Comparison of ENCODE assay signal across 32 cellular contexts in genomic region chr4:103329642-103330041, GRCh38.
"Had no signal": no experiment of that assay in that cellular context is flagged by ENCODE, and none has a peak within 500 bp of the region (broad histone marks: within the 10 kb centered on the region; RNA-seq: fewer than 3 reads in every experiment).

No MANE protein-coding gene starts in this region.

- H3K9ac ChIP-seq: SK-N-SH had no signal

- H3K27ac ChIP-seq: Peyer's patch, SJSA1 had no signal

- H3K27me3 ChIP-seq: MG63, Peyer's patch, SJSA1 had no signal

- H3K36me3 ChIP-seq: MG63, Peyer's patch, SJSA1 had no signal

- DNase-seq: Kasumi-1, MG63, NCI-H1048, NCI-H1092 treated with DMSO at 0.1 percent for 48 hours, NCI-H1105 treated with DMSO at 0.1 percent for 48 hours, NCI-H1417, NCI-H1436, NCI-H146, NCI-H1694, NCI-H187, NCI-H1930, NCI-H2029 treated with DMSO at 0.1 percent for 48 hours, NCI-H2081 treated with DMSO at 0.1 percent for 48 hours, NCI-H2107, NCI-H2171, NCI-H226, NCI-H446 treated with DMSO at 0.1 percent for 48 hours, NCI-H510A, NCI-H524, NCI-H526, NCI-H69, NCI-H748 treated with DMSO at 0.1 percent for 48 hours, NCI-H82, OCI-M1, PC-3, Peyer's patch, Right ventricle myocardium superior, RPMI8226, SHP77 treated with DMSO at 0.1 percent for 48 hours, SK-N-SH, SW 1271 had no signal

- H3K9me3 ChIP-seq: MG63, Peyer's patch, SJSA1, SK-N-SH had no signal

- H3K4me1 ChIP-seq: Peyer's patch, SJSA1 had no signal

- ATAC-seq: PC-3 had no signal

- H3K4me2 ChIP-seq: SK-N-SH had no signal

- H3K4me3 ChIP-seq: MG63, Peyer's patch, SJSA1 had no signal
